ENCODE assay signal across 8 cellular contexts in genomic region chr9:97954550-97954989, GRCh38. TPM values are rescaled to one million over a fixed set of nuclear protein-coding genes. Genes with fewer than 3 reads are reported as not detected.
DNase-seq lines count a peak whose midpoint lies in the region; ATAC-seq and TF ChIP-seq lines count a peak whose summit lies in the region.

No MANE protein-coding gene starts in this region.

- H3K27me3 ChIP-seq in psoas muscle (ENCODE audit: insufficient read depth in 3 of 3, low read length in 2 of 3), result no peaks in the 10 kb centered on the region

- intact Hi-C loops in activated CD8-positive, alpha-beta T cell treated with anti-CD3 and anti-CD28 coated beads for 36 hours (cut with micrococcal nuclease), result loop anchor here (1.0 kb wide), 1 partner anchor 31 kb away; no protein-coding TSS in a partner anchor
- intact Hi-C loops in psoas muscle (cut with DNase I), result no loop called here

- no peaks in the 10 kb centered on the region for H3K36me3 Mint-ChIP-seq in activated CD8-positive, alpha-beta T cell treated with anti-CD3 and anti-CD28 coated beads for 36 hours (ENCODE audit: low read depth)

- no peaks in the 10 kb centered on the region for H3K4me1 ChIP-seq in psoas muscle

- H3K9me3 ChIP-seq in psoas muscle, result no peaks in the 10 kb centered on the region

- H3K27ac ChIP-seq in psoas muscle, result no peak overlapping the region

- CTCF ChIA-PET in activated CD8-positive, alpha-beta T cell treated with anti-CD3 and anti-CD28 coated beads for 36 hours (lab: Charles Lee), result interaction anchor here (0.7 to 6.5 kb wide), 17 partner anchors 9 to 82 kb away, joined by 3 to 76 read pairs (median 7); partner anchors contain the start of genes ANP32B, HEMGN and TRMO

- no peaks in the 10 kb centered on the region for H3K27me3 Mint-ChIP-seq in activated CD8-positive, alpha-beta T cell treated with anti-CD3 and anti-CD28 coated beads for 36 hours

- no peak overlapping the region for H3K4me3 Mint-ChIP-seq in activated CD8-positive, alpha-beta T cell treated with anti-CD3 and anti-CD28 coated beads for 36 hours

- H3K27ac Mint-ChIP-seq in activated CD8-positive, alpha-beta T cell treated with anti-CD3 and anti-CD28 coated beads for 36 hours, result no peak overlapping the region

- POLR2A ChIA-PET in activated CD8-positive, alpha-beta T cell treated with anti-CD3 and anti-CD28 coated beads for 36 hours (lab: Charles Lee), result interaction anchor here (0.6 to 1.2 kb wide), 4 partner anchors 25 to 65 kb away, joined by 3 to 4 read pairs (median 4); partner anchors contain the start of genes ANP32B and TRMO

- ATAC-seq in HG02981 (IDR thresholded peaks at IDR 0.05; ENCODE audit: unreplicated experiment) (peak; percentile 78), psoas muscle (peak; percentile 58 to 77 (median 71))
- ATAC-seq in activated CD8-positive, alpha-beta T cell treated with anti-CD3 and anti-CD28 coated beads for 36 hours, result peak; percentile 93

- H3K36me3 ChIP-seq in psoas muscle (ENCODE audit: insufficient read depth in 1 of 2, low read depth in 1 of 2), result no peaks in the 10 kb centered on the region

- DNase-seq in activated gamma-delta T cell treated with Interleukin-2 at 50 U/mL for 16 hours (peak; percentile 56), activated gamma-delta T cell (lab: John Stamatoyannopoulos, UW) (no peak), NCI-H774 (lab: John Stamatoyannopoulos, UW) (peak; percentile 31), erythroblast (lab: John Stamatoyannopoulos, UW) (peak; percentile 87 to 89), psoas muscle (no peak), retina (no peak)
- peak; percentile 73 for DNase-seq in activated CD8-positive, alpha-beta T cell treated with anti-CD3 and anti-CD28 coated beads for 36 hours

- peak; percentile 27 for TF ChIP-seq POLR2A in erythroblast (IDR thresholded peaks at IDR 0.05; ENCODE audit: low read length)

- TF ChIP-seq CTCF in activated CD8-positive, alpha-beta T cell treated with anti-CD3 and anti-CD28 coated beads for 36 hours (IDR thresholded peaks at IDR 0.05), result peak; percentile 78
- peak; percentile 47 for TF ChIP-seq CTCF in psoas muscle (IDR thresholded peaks at IDR 0.05)

- H3K4me1 Mint-ChIP-seq in activated CD8-positive, alpha-beta T cell treated with anti-CD3 and anti-CD28 coated beads for 36 hours (ENCODE audit: low read depth), result peaks cover 7% of the 10 kb centered on the region

- H3K9me3 Mint-ChIP-seq in activated CD8-positive, alpha-beta T cell treated with anti-CD3 and anti-CD28 coated beads for 36 hours, result no peaks in the 10 kb centered on the region

- no peak overlapping the region for H3K4me3 ChIP-seq in psoas muscle

RNA-seq across cellular contexts. Expression of gene HEMGN, which starts 16.6 kb away (rescaled TPM):
- total RNA-seq in activated CD8-positive, alpha-beta T cell treated with anti-CD3 and anti-CD28 coated beads for 36 hours, result 1 to 10 TPM; 1.2 to 1.4 TPM
- under 1 TPM in 1 of 4 donors, not detected in 3; 0.71 TPM for total RNA-seq in psoas muscle
- not detected for polyA plus RNA-seq in psoas muscle

RNA-seq across cellular contexts. Expression of gene ANP32B, which starts 28.6 kb away (rescaled TPM):
- total RNA-seq in activated CD8-positive, alpha-beta T cell treated with anti-CD3 and anti-CD28 coated beads for 36 hours, result 100 to 1,000 TPM; 374 to 389 TPM
- 10 to 100 TPM; 52.8 to 73.9 (median 66.5) TPM for total RNA-seq in psoas muscle
- 100 to 1,000 TPM in 1 of 3 donors, 10 to 100 TPM in 2; 65.0 to 136 (median 74.2) TPM for polyA plus RNA-seq in psoas muscle

RNA-seq across cellular contexts. Expression of gene TRMO, which starts 32.3 kb away (rescaled TPM):
- 10 to 100 TPM; 12.6 to 13.3 TPM for total RNA-seq in activated CD8-positive, alpha-beta T cell treated with anti-CD3 and anti-CD28 coated beads for 36 hours
- total RNA-seq in psoas muscle, result 10 to 100 TPM in 2 of 4 donors, 1 to 10 TPM in 2; 7.0 to 11.7 (median 8.6) TPM
- polyA plus RNA-seq in psoas muscle, result 10 to 100 TPM in 1 of 3 donors, 1 to 10 TPM in 2; 6.7 to 13.9 (median 9.2) TPM

Comparison
In these comparisons a context has a peak if more than half of its experiments do, and no peak if none do; other contexts are left out.
1. DNase-seq: peak in activated gamma-delta T cell treated with Interleukin-2 at 50 U/mL for 16 hours (single experiment), NCI-H774 (single experiment), activated CD8-positive, alpha-beta T cell treated with anti-CD3 and anti-CD28 coated beads for 36 hours (single experiment) and erythroblast (2 of 2); none in activated gamma-delta T cell (single experiment), psoas muscle (0 of 2) and retina (single experiment).
2. RNA of gene ANP32B, which starts 28.6 kb away (total RNA-seq): 374 to 389 TPM in activated CD8-positive, alpha-beta T cell treated with anti-CD3 and anti-CD28 coated beads for 36 hours; 52.8 to 73.9 TPM in psoas muscle; every median in the first group is over 4 times any median in the second.
3. Peak in every context shown above with its lines, with median percentiles within 50 percentile points of each other: ATAC-seq.